ENCODE assay signal across 19 cellular contexts in genomic region chr3:95939235-95939824, GRCh38.
DNase-seq lines count a peak whose midpoint lies in the region; ATAC-seq, FAIRE-seq and TF ChIP-seq lines count a peak whose summit lies in the region.
"Had no signal": no experiment of that assay in that cellular context is flagged by ENCODE, and none has a peak within 500 bp of the region (broad histone marks: within the 10 kb centered on the region; RNA-seq: fewer than 3 reads in every experiment).

No MANE protein-coding gene starts in this region.

- no peak overlapping the region for H3K9ac ChIP-seq in astrocyte (ENCODE audit: low read length)

- FAIRE-seq in astrocyte (lab: Jason Lieb, UNC), result no peak

- no peak overlapping the region for H3K27ac Mint-ChIP-seq in GM23338
- no peak overlapping the region for H3K27ac Mint-ChIP-seq in astrocyte (ENCODE audit: unreplicated experiment)
- H3K27ac Mint-ChIP-seq: IgD-negative memory B cell had no signal

- no peak for DNase-seq in GM23338 (ENCODE audit: low spot score)
- DNase-seq in NCI-H526 treated with DMSO at 0.1 percent for 48 hours (lab: John Stamatoyannopoulos, UW), result peak; percentile 28
- no peak for DNase-seq in astrocyte (ENCODE audit: low read depth)
- no peak for DNase-seq in mucosa of descending colon
- no peak for DNase-seq in NCI-H2227 (lab: John Stamatoyannopoulos, UW; ENCODE audit: unreplicated experiment)
- DNase-seq in activated CD4-positive, alpha-beta T cell treated with anti-CD3 and anti-CD28 coated beads for 48 hours, result no peak
- DNase-seq in MG63, result no peak
- DNase-seq in NK-92 (lab: John Stamatoyannopoulos, UW; ENCODE audit: unreplicated experiment), result no peak
- DNase-seq: GOT3, HCEC 1CT, NCI-H1092, NCI-H1436 treated with DMSO at 0.1 percent for 48 hours, NCI-H1930, NCI-H2107, NCI-H2227 treated with DMSO at 0.1 percent for 48 hours, NCI-H774, SHP77 treated with DMSO at 0.1 percent for 48 hours had no signal

- TF ChIP-seq CTCF in GM23338 (conservative IDR thresholded peaks at IDR 0.05; ENCODE audit: low read depth in 2 of 2), result no peak
- no peak for TF ChIP-seq CTCF in astrocyte (IDR thresholded peaks at IDR 0.05; ENCODE audit: insufficient read depth, low read depth, low read length)
- TF ChIP-seq CTCF in mucosa of descending colon (IDR thresholded peaks at IDR 0.05), result no peak

- intact Hi-C loops in mucosa of descending colon (cut with DNase I, micrococcal nuclease), result no loop called here

- H3K79me2 ChIP-seq in GM23338 (replicated peaks; ENCODE audit: insufficient read depth), result no peaks in the 10 kb centered on the region
- H3K79me2 ChIP-seq in astrocyte (ENCODE audit: insufficient read depth, low read length), result no peaks in the 10 kb centered on the region

- peaks cover 9% of the 10 kb centered on the region; the same call in 1 of the 2 replicates for H3K9me2 ChIP-seq in GM23338 (ENCODE audit: insufficient read depth)

- H3K27me3 ChIP-seq in GM23338 (ENCODE audit: insufficient read depth) (no peaks in the 10 kb centered on the region), astrocyte (ENCODE audit: insufficient read depth, low read length) (no peaks in the 10 kb centered on the region), MG63 (no peaks in the 10 kb centered on the region)

- H3K9me3 ChIP-seq in astrocyte (ENCODE audit: insufficient read depth, low read depth, low read length) (no peaks in the 10 kb centered on the region), mucosa of descending colon (no peaks in the 10 kb centered on the region), MG63 (0 out of 2 replicates have a peak, but pooled peaks cover 3% of the 10 kb centered on the region)

- peak overlapping the region; percentile 35; the same call in 1 of the 2 replicates for H2AFZ ChIP-seq in GM23338
- peak overlapping the region; percentile 31 for H2AFZ ChIP-seq in astrocyte (ENCODE audit: low read depth, low read length)

- H3K4me2 ChIP-seq in GM23338 (no peak overlapping the region), astrocyte (ENCODE audit: low read length) (no peak overlapping the region)

- ATAC-seq in GM23338 (no peak), mucosa of descending colon (peak; percentile 17)
- ATAC-seq: Panc1 had no signal

- no peak overlapping the region for H3K27ac ChIP-seq in GM23338 (ENCODE audit: low read depth)
- no peak overlapping the region for H3K27ac ChIP-seq in astrocyte (ENCODE audit: low read depth, low read length)

- H3K4me1 ChIP-seq in GM23338 (ENCODE audit: insufficient read depth) (no peaks in the 10 kb centered on the region), astrocyte (ENCODE audit: insufficient read depth, low read length) (no peaks in the 10 kb centered on the region), mucosa of descending colon (ENCODE audit: low read depth) (no peaks in the 10 kb centered on the region)

- H3K4me3 Mint-ChIP-seq in GM23338, result no peak overlapping the region
- no peak overlapping the region for H3K4me3 Mint-ChIP-seq in astrocyte (ENCODE audit: unreplicated experiment)
- H3K4me3 Mint-ChIP-seq: IgD-negative memory B cell had no signal

- peaks cover 6% of the 10 kb centered on the region; the same call in 1 of the 3 replicates for H3K36me3 Mint-ChIP-seq in GM23338 (ENCODE audit: low read depth)
- no peaks in the 10 kb centered on the region for H3K36me3 Mint-ChIP-seq in astrocyte (ENCODE audit: low read depth, unreplicated experiment)

- H3F3A ChIP-seq in GM23338 (replicated peaks; ENCODE audit: low read depth), result no peaks in the 10 kb centered on the region

- H3K27me3 Mint-ChIP-seq in GM23338 (ENCODE audit: insufficient read depth, low read depth, poor library complexity) (no peaks in the 10 kb centered on the region), astrocyte (ENCODE audit: low read depth, unreplicated experiment) (no peaks in the 10 kb centered on the region)
- H3K27me3 Mint-ChIP-seq: IgD-negative memory B cell had no signal

- H3K36me3 ChIP-seq in GM23338 (ENCODE audit: insufficient read depth), result no peaks in the 10 kb centered on the region
- H3K36me3 ChIP-seq in astrocyte (ENCODE audit: insufficient read depth, low read length), result no peaks in the 10 kb centered on the region
- no peaks in the 10 kb centered on the region for H3K36me3 ChIP-seq in mucosa of descending colon (ENCODE audit: low read depth)
- no peaks in the 10 kb centered on the region for H3K36me3 ChIP-seq in MG63

- H4K20me1 ChIP-seq in GM23338 (replicated peaks; ENCODE audit: insufficient read depth), result no peaks in the 10 kb centered on the region
- no peaks in the 10 kb centered on the region for H4K20me1 ChIP-seq in astrocyte (ENCODE audit: insufficient read depth, low read length)

- H3K4me3 ChIP-seq in GM23338, result no peak overlapping the region
- H3K4me3 ChIP-seq in astrocyte (ENCODE audit: insufficient read depth, low read depth, low read length), result no peak overlapping the region
- H3K4me3 ChIP-seq in mucosa of descending colon, result no peak overlapping the region
- H3K4me3 ChIP-seq in MG63, result no peak overlapping the region

- peaks cover 5% of the 10 kb centered on the region; the same call in 1 of the 3 replicates for H3K9me3 Mint-ChIP-seq in GM23338
- peaks cover 2% of the 10 kb centered on the region for H3K9me3 Mint-ChIP-seq in astrocyte (ENCODE audit: unreplicated experiment)

- H3K4me1 Mint-ChIP-seq in GM23338, result no peaks in the 10 kb centered on the region
- no peaks in the 10 kb centered on the region for H3K4me1 Mint-ChIP-seq in astrocyte (ENCODE audit: low read depth, unreplicated experiment)
- H3K4me1 Mint-ChIP-seq: IgD-negative memory B cell had no signal

TF ChIP-seq in GM23338, 12 proteins besides CTCF, POLR2A, EP300 and RAD21:
- TF ChIP-seq POLR2AphosphoS5 (IDR thresholded peaks at IDR 0.05; ENCODE audit: low read depth) (no peak), EZH2phosphoT487 (IDR thresholded peaks at IDR 0.05; ENCODE audit: unreplicated experiment) (no peak), ZNF331 (CRISPR knock-in tag; IDR thresholded peaks at IDR 0.05; ENCODE audit: low read depth) (no peak), ZNF114 (CRISPR knock-in tag; IDR thresholded peaks at IDR 0.05) (no peak), STAT1 (IDR thresholded peaks at IDR 0.05; ENCODE audit: unreplicated experiment) (no peak), REST (IDR thresholded peaks at IDR 0.05; ENCODE audit: unreplicated experiment) (no peak)
